In the genomic region with DNA sequence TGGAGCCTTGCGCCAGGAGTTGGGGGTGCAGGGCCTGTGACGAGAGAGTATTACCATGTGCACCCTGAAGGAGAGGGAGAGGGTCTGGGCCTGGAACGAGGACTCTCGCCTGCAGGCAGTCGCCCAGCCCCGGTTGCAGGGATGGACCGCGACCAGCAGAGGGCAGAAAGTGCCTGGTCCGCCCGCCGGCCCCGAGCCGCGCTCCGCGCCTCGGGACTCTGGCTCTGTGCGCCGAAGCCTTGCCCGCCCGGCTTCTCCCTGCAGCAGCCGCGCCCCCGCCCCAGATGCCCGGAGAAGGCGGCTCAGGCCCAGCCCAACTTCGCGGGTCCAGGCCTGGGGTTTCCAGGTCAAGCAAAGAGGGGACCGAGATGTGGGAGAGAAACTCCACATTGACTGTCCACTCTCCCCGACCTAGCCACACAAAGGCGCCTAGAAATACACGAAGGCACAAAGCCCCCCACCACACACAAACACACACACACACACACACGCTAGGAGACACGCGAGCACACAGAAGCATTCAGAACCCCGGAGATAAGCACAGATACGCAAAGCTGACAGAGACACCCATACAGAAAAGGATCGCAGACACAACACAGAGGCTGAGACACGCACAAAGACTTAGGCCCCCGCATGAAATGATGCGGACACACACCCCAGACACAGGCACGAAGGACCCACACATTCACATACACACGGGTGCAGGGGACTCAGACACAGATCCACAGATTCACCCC, we compare ENCODE assay signal across 1 cellular context.
TF ChIP-seq lines count a peak whose summit lies in the region.

No MANE protein-coding gene starts in this region.

TF ChIP-seq in HepG2, 621 proteins besides CTCF, POLR2A, EP300 and RAD21 (continued from another document and continues in another):
- TF ChIP-seq HNRNPK (IDR thresholded peaks at IDR 0.05; ENCODE audit: low read depth, low read length, poor library complexity, severe bottlenecking): peak; percentile 28
- TF ChIP-seq, protein P1, sequence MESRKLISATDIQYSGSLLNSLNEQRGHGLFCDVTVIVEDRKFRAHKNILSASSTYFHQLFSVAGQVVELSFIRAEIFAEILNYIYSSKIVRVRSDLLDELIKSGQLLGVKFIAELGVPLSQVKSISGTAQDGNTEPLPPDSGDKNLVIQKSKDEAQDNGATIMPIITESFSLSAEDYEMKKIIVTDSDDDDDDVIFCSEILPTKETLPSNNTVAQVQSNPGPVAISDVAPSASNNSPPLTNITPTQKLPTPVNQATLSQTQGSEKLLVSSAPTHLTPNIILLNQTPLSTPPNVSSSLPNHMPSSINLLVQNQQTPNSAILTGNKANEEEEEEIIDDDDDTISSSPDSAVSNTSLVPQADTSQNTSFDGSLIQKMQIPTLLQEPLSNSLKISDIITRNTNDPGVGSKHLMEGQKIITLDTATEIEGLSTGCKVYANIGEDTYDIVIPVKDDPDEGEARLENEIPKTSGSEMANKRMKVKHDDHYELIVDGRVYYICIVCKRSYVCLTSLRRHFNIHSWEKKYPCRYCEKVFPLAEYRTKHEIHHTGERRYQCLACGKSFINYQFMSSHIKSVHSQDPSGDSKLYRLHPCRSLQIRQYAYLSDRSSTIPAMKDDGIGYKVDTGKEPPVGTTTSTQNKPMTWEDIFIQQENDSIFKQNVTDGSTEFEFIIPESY (CRISPR knock-in tag; IDR thresholded peaks at IDR 0.05): 0 out of 2 replicates have a peak, but pooled peaks have one; percentile 8
- TF ChIP-seq, protein P2, sequence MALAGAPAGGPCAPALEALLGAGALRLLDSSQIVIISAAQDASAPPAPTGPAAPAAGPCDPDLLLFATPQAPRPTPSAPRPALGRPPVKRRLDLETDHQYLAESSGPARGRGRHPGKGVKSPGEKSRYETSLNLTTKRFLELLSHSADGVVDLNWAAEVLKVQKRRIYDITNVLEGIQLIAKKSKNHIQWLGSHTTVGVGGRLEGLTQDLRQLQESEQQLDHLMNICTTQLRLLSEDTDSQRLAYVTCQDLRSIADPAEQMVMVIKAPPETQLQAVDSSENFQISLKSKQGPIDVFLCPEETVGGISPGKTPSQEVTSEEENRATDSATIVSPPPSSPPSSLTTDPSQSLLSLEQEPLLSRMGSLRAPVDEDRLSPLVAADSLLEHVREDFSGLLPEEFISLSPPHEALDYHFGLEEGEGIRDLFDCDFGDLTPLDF (CRISPR knock-in tag; IDR thresholded peaks at IDR 0.05): no peak
- TF ChIP-seq RXRA (CRISPR knock-in tag; IDR thresholded peaks at IDR 0.05): peak; percentile 20; the same call in 1 of the 2 replicates
- TF ChIP-seq, protein P3, sequence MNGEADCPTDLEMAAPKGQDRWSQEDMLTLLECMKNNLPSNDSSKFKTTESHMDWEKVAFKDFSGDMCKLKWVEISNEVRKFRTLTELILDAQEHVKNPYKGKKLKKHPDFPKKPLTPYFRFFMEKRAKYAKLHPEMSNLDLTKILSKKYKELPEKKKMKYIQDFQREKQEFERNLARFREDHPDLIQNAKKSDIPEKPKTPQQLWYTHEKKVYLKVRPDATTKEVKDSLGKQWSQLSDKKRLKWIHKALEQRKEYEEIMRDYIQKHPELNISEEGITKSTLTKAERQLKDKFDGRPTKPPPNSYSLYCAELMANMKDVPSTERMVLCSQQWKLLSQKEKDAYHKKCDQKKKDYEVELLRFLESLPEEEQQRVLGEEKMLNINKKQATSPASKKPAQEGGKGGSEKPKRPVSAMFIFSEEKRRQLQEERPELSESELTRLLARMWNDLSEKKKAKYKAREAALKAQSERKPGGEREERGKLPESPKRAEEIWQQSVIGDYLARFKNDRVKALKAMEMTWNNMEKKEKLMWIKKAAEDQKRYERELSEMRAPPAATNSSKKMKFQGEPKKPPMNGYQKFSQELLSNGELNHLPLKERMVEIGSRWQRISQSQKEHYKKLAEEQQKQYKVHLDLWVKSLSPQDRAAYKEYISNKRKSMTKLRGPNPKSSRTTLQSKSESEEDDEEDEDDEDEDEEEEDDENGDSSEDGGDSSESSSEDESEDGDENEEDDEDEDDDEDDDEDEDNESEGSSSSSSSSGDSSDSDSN (CRISPR knock-in tag; IDR thresholded peaks at IDR 0.05): peak; percentile 77
- peak; percentile 35; the same call in 1 of the 2 replicates for TF ChIP-seq BCL6 (CRISPR knock-in tag; IDR thresholded peaks at IDR 0.05)
- TF ChIP-seq ZFP36 (IDR thresholded peaks at IDR 0.05; ENCODE audit: borderline replicate concordance, low read depth, low read length, partially characterized antibody): no peak
- TF ChIP-seq ZNF768 (CRISPR knock-in tag; IDR thresholded peaks at IDR 0.05): peak; percentile 23; the same call in 1 of the 2 replicates
- no peak for TF ChIP-seq TEAD3 (CRISPR knock-in tag; optimal IDR thresholded peaks at IDR 0.05; ENCODE audit: borderline replicate concordance)
- no peak for TF ChIP-seq ZNF138 (CRISPR knock-in tag; IDR thresholded peaks at IDR 0.05; ENCODE audit: low read depth)
- TF ChIP-seq ZNF282 (IDR thresholded peaks at IDR 0.05; ENCODE audit: partially characterized antibody): no peak
- peak; percentile 29; the same call in 1 of the 2 replicates for TF ChIP-seq GATAD1 (CRISPR knock-in tag; IDR thresholded peaks at IDR 0.05)
- no peak for TF ChIP-seq GPN1 (CRISPR knock-in tag; IDR thresholded peaks at IDR 0.05; ENCODE audit: borderline replicate concordance)
- TF ChIP-seq MYC (CRISPR knock-in tag; IDR thresholded peaks at IDR 0.05; ENCODE audit: borderline replicate concordance): peak; percentile 34; the same call in 1 of the 2 replicates
- TF ChIP-seq ZNF614 (CRISPR knock-in tag; IDR thresholded peaks at IDR 0.05; ENCODE audit: borderline replicate concordance): 0 out of 2 replicates have a peak, but pooled peaks have one; percentile 26
- no peak for TF ChIP-seq NFE2 (CRISPR knock-in tag; IDR thresholded peaks at IDR 0.05)
- no peak for TF ChIP-seq ZBTB7B (CRISPR knock-in tag; IDR thresholded peaks at IDR 0.05)
- TF ChIP-seq, protein P4, sequence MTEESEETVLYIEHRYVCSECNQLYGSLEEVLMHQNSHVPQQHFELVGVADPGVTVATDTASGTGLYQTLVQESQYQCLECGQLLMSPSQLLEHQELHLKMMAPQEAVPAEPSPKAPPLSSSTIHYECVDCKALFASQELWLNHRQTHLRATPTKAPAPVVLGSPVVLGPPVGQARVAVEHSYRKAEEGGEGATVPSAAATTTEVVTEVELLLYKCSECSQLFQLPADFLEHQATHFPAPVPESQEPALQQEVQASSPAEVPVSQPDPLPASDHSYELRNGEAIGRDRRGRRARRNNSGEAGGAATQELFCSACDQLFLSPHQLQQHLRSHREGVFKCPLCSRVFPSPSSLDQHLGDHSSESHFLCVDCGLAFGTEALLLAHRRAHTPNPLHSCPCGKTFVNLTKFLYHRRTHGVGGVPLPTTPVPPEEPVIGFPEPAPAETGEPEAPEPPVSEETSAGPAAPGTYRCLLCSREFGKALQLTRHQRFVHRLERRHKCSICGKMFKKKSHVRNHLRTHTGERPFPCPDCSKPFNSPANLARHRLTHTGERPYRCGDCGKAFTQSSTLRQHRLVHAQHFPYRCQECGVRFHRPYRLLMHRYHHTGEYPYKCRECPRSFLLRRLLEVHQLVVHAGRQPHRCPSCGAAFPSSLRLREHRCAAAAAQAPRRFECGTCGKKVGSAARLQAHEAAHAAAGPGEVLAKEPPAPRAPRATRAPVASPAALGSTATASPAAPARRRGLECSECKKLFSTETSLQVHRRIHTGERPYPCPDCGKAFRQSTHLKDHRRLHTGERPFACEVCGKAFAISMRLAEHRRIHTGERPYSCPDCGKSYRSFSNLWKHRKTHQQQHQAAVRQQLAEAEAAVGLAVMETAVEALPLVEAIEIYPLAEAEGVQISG (CRISPR knock-in tag; IDR thresholded peaks at IDR 0.05): peak; percentile 16; the same call in 1 of the 2 replicates
- TF ChIP-seq KMT2B (CRISPR knock-in tag; IDR thresholded peaks at IDR 0.05): no peak
- peak; percentile 81 for TF ChIP-seq STAG1 (CRISPR knock-in tag; IDR thresholded peaks at IDR 0.05)
- TF ChIP-seq, protein P5, sequence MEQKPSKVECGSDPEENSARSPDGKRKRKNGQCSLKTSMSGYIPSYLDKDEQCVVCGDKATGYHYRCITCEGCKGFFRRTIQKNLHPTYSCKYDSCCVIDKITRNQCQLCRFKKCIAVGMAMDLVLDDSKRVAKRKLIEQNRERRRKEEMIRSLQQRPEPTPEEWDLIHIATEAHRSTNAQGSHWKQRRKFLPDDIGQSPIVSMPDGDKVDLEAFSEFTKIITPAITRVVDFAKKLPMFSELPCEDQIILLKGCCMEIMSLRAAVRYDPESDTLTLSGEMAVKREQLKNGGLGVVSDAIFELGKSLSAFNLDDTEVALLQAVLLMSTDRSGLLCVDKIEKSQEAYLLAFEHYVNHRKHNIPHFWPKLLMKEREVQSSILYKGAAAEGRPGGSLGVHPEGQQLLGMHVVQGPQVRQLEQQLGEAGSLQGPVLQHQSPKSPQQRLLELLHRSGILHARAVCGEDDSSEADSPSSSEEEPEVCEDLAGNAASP (CRISPR knock-in tag; IDR thresholded peaks at IDR 0.05; ENCODE audit: borderline replicate concordance): 0 out of 2 replicates have a peak, but pooled peaks have one; percentile 41
- TF ChIP-seq, protein P6, sequence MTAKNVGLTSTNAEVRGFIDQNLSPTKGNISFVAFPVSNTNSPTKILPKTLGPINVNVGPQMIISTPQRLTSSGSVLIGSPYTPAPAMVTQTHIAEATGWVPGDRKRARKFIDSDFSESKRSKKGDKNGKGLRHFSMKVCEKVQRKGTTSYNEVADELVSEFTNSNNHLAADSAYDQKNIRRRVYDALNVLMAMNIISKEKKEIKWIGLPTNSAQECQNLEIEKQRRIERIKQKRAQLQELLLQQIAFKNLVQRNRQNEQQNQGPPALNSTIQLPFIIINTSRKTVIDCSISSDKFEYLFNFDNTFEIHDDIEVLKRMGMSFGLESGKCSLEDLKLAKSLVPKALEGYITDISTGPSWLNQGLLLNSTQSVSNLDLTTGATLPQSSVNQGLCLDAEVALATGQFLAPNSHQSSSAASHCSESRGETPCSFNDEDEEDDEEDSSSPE (CRISPR knock-in tag; IDR thresholded peaks at IDR 0.05): peak; percentile 58; the same call in 1 of the 2 replicates
- TF ChIP-seq, protein P7, sequence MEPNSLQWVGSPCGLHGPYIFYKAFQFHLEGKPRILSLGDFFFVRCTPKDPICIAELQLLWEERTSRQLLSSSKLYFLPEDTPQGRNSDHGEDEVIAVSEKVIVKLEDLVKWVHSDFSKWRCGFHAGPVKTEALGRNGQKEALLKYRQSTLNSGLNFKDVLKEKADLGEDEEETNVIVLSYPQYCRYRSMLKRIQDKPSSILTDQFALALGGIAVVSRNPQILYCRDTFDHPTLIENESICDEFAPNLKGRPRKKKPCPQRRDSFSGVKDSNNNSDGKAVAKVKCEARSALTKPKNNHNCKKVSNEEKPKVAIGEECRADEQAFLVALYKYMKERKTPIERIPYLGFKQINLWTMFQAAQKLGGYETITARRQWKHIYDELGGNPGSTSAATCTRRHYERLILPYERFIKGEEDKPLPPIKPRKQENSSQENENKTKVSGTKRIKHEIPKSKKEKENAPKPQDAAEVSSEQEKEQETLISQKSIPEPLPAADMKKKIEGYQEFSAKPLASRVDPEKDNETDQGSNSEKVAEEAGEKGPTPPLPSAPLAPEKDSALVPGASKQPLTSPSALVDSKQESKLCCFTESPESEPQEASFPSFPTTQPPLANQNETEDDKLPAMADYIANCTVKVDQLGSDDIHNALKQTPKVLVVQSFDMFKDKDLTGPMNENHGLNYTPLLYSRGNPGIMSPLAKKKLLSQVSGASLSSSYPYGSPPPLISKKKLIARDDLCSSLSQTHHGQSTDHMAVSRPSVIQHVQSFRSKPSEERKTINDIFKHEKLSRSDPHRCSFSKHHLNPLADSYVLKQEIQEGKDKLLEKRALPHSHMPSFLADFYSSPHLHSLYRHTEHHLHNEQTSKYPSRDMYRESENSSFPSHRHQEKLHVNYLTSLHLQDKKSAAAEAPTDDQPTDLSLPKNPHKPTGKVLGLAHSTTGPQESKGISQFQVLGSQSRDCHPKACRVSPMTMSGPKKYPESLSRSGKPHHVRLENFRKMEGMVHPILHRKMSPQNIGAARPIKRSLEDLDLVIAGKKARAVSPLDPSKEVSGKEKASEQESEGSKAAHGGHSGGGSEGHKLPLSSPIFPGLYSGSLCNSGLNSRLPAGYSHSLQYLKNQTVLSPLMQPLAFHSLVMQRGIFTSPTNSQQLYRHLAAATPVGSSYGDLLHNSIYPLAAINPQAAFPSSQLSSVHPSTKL (CRISPR knock-in tag; IDR thresholded peaks at IDR 0.05): peak; percentile 18; the same call in 1 of the 2 replicates
- TF ChIP-seq, protein P8, sequence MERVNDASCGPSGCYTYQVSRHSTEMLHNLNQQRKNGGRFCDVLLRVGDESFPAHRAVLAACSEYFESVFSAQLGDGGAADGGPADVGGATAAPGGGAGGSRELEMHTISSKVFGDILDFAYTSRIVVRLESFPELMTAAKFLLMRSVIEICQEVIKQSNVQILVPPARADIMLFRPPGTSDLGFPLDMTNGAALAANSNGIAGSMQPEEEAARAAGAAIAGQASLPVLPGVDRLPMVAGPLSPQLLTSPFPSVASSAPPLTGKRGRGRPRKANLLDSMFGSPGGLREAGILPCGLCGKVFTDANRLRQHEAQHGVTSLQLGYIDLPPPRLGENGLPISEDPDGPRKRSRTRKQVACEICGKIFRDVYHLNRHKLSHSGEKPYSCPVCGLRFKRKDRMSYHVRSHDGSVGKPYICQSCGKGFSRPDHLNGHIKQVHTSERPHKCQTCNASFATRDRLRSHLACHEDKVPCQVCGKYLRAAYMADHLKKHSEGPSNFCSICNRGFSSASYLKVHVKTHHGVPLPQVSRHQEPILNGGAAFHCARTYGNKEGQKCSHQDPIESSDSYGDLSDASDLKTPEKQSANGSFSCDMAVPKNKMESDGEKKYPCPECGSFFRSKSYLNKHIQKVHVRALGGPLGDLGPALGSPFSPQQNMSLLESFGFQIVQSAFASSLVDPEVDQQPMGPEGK (CRISPR knock-in tag; IDR thresholded peaks at IDR 0.05): peak; percentile 36; the same call in 1 of the 2 replicates
- TF ChIP-seq PHF8 (CRISPR knock-in tag; IDR thresholded peaks at IDR 0.05): 0 out of 2 replicates have a peak, but pooled peaks have one; percentile 22
- no peak for TF ChIP-seq MED8 (CRISPR knock-in tag; IDR thresholded peaks at IDR 0.05; ENCODE audit: insufficient replicate concordance)
- TF ChIP-seq MTF2 (CRISPR knock-in tag; IDR thresholded peaks at IDR 0.05; ENCODE audit: borderline replicate concordance): peak; percentile 96
- peak; percentile 42; the same call in 1 of the 2 replicates for TF ChIP-seq HOXA3 (CRISPR knock-in tag; IDR thresholded peaks at IDR 0.05)
- TF ChIP-seq SALL1 (CRISPR knock-in tag; IDR thresholded peaks at IDR 0.05): 0 out of 2 replicates have a peak, but pooled peaks have one; percentile 10
- no peak for TF ChIP-seq ZNF20 (CRISPR knock-in tag; IDR thresholded peaks at IDR 0.05)
